In the genomic region with DNA sequence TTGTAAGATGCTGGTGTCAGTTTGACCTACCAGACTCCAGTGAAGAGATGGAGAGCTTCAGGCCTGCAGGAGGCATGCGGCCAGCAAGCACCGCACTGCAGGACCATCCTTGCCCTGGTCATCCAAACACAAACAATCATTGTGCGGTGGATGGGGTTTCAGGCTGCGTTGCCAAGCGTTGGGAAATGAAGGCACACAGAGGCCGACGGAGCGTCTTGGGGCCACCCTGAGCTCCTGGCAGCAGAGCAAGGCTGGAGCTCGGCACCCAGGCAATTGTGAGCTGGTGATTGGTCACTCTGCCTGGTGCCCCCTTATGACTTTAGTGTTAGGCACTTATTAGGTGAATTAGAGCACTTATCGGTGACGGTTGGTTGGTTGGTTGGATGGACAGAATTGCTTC, we compare ENCODE assay signal across 31 cellular contexts.
"Had no signal": no experiment of that assay in that cellular context is flagged by ENCODE, and none has a peak within 500 bp of the region (broad histone marks: within the 10 kb centered on the region; RNA-seq: fewer than 3 reads in every experiment).

No MANE protein-coding gene starts in this region.

- H3K4me3 ChIP-seq: heart left ventricle, left lung, lower lobe of right lung, psoas muscle, right atrium auricular region, right lobe of liver, smooth muscle cell, stomach, testis, thyroid gland, transverse colon, uterus had no signal

- H3K27me3 ChIP-seq: heart left ventricle, left lung, right atrium auricular region, right lobe of liver, stomach, testis, thyroid gland, transverse colon, uterus had no signal

- H3K27ac ChIP-seq: heart left ventricle, left lung, lower lobe of right lung, neutrophil, parathyroid adenoma, psoas muscle, right atrium auricular region, right lobe of liver, stomach, thyroid gland, transverse colon, uterus had no signal

- H3K4me1 ChIP-seq: left lung, lower lobe of right lung, parathyroid adenoma, psoas muscle, right atrium auricular region, right lobe of liver, testis, thyroid gland, transverse colon, uterus had no signal

- H3K36me3 Mint-ChIP-seq: immature natural killer cell; mesothelial cell of epicardium; naive B cell; natural killer cell; stimulated activated naive B cell treated with anti-CD40 and anti-IgM and Interleukin-4, amounts not matched to agents 10 μg/mL and 1 μg/mL and 100 μg/mL, for 72 hours had no signal

- H3K79me2 ChIP-seq: parathyroid adenoma had no signal

- H3K4me3 Mint-ChIP-seq: immature natural killer cell; mesothelial cell of epicardium; natural killer cell; nephron progenitor cell; stimulated activated naive B cell treated with anti-CD40 and anti-IgM and Interleukin-4, amounts not matched to agents 10 μg/mL and 1 μg/mL and 100 μg/mL, for 72 hours had no signal

- H3K4me2 ChIP-seq: smooth muscle cell had no signal

- H3K4me1 Mint-ChIP-seq: immature natural killer cell; naive B cell; natural killer cell; stimulated activated naive B cell treated with anti-CD40 and anti-IgM and Interleukin-4, amounts not matched to agents 10 μg/mL and 1 μg/mL and 100 μg/mL, for 72 hours had no signal

- H3K9me3 Mint-ChIP-seq: immature natural killer cell, natural killer cell had no signal

- DNase-seq: heart left ventricle; immature natural killer cell; kidney; left colon; left lung; lower lobe of right lung; mammary epithelial cell; mesenchymal stem cell; naive B cell; natural killer cell; nephron progenitor cell; occipital lobe; psoas muscle; right lobe of liver; stimulated activated CD4-positive, alpha-beta T cell treated with anti-CD3 and anti-CD28 coated beads, Interleukin-1b, Interleukin-23, amount 100 ng/mL, for 48 hours; stimulated activated CD4-positive, alpha-beta T cell treated with anti-CD3 and anti-CD28 coated beads, Interleukin-2, amount 100 ng/mL, for 48 hours; stimulated activated CD4-positive, alpha-beta T cell treated with anti-CD3 and anti-CD28 coated beads, Interleukin-4, amount 100 ng/mL, for 4 hours; stimulated activated CD8-positive, alpha-beta memory T cell treated with anti-CD3 and anti-CD28 coated beads, Interleukin-4, amount 100 ng/mL, for 48 hours; stimulated activated naive B cell treated with anti-CD40 and anti-IgM and Interleukin-4, amounts not matched to agents 10 μg/mL and 1 μg/mL and 100 μg/mL, for 72 hours; stimulated activated naive CD8-positive, alpha-beta T cell treated with anti-CD3 and anti-CD28 coated beads, Interleukin-15, Interleukin-2, amounts not matched to agents 100 U/mL and 50 U/mL, for 24 hours; stomach; testis; thyroid gland; transverse colon; uterus had no signal

- ATAC-seq: heart left ventricle; left colon; left lung; lower lobe of right lung; psoas muscle; right lobe of liver; stimulated activated naive B cell treated with anti-CD40 and anti-IgM and Interleukin-4, amounts not matched to agents 10 μg/mL and 1 μg/mL and 100 μg/mL, for 72 hours; stimulated activated naive CD8-positive, alpha-beta T cell treated with anti-CD3 and anti-CD28 coated beads, Interleukin-15, Interleukin-2, amounts not matched to agents 100 U/mL and 50 U/mL, for 24 hours had no signal

- H3K27ac Mint-ChIP-seq: immature natural killer cell; mesothelial cell of epicardium; naive B cell; natural killer cell; nephron progenitor cell; stimulated activated naive B cell treated with anti-CD40 and anti-IgM and Interleukin-4, amounts not matched to agents 10 μg/mL and 1 μg/mL and 100 μg/mL, for 72 hours had no signal

- H3K9ac ChIP-seq: parathyroid adenoma had no signal

- H3K9me3 ChIP-seq: heart left ventricle, left lung, lower lobe of right lung, neutrophil, psoas muscle, right atrium auricular region, right lobe of liver, stomach, testis, thyroid gland, transverse colon, uterus had no signal

- H3K36me3 ChIP-seq: heart left ventricle, left lung, lower lobe of right lung, neutrophil, right atrium auricular region, right lobe of liver, stomach, thyroid gland, transverse colon, uterus had no signal

- H2AFZ ChIP-seq: parathyroid adenoma had no signal

- FAIRE-seq: islet of Langerhans, kidney had no signal
